Comparison of ENCODE assay signal across 9 cellular contexts in the genomic region with DNA sequence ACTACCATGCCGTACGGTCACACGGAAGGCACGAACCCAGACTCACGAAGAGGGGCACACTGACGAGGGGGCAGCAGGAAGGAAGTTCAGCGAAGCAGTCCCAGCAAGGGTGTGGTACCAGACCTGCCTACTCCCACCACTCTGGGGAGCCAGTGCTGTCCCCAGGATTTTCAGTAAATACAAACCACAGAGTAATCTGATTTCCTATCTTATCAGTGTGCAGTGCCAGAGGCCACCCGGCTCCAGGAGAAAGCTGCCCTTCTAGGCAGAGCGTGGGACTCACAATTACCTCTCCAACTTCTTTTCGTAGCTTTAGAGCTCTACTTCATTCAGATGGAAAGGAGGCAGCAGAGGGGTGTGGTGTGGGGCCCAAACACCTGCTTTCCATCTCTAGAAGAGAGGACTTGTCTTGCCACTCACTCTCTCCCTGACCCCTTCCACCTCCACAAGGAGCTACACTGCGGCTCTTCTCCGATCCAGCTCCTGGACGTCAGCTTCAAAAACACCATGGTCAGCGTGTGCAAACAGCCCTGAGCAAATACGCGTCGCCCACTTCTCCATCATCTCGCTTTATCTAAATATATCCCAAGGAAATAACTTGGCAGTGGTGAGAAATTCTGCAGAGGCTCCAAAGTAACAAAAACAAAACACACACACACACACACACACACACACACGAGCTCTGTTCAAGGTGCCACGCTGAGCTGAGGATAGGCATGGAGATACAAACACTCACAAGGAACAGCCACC.
A peak's percentile ranks its signal among the peaks of the same experiment; 100 is the strongest.
DNase-seq lines count a peak whose midpoint lies in the region; ATAC-seq and TF ChIP-seq lines count a peak whose summit lies in the region.
"Had no signal": no experiment of that assay in that cellular context is flagged by ENCODE, and none has a peak within 500 bp of the region (broad histone marks: within the 10 kb centered on the region; RNA-seq: fewer than 3 reads in every experiment).

No MANE protein-coding gene starts in this region.

- H3K27ac Mint-ChIP-seq in nephron, result peak overlapping the region; percentile 56 to 80 (median 63)

- H3K4me3 Mint-ChIP-seq in nephron, result peak overlapping the region in 1 of 3 experiments; percentile 10

- no peak for DNase-seq in BE2C
- no peak for DNase-seq in Peyer's patch
- DNase-seq in dedifferentiated amniotic fluid mesenchymal stem cell (ENCODE audit: extremely low spot score), result no peak
- DNase-seq in posterior cingulate gyrus, result no peak
- DNase-seq: stimulated activated CD4-positive, alpha-beta T cell treated with anti-CD3 and anti-CD28 coated beads, Interleukin-2, amount 100 ng/mL, for 24 hours had no signal

- no peaks in the 10 kb centered on the region for H3K27me3 Mint-ChIP-seq in nephron (ENCODE audit: low read depth)

- H3K4me3 ChIP-seq in BE2C (ENCODE audit: low read depth, low read length), result peak overlapping the region; percentile 8; the same call in 1 of the 2 replicates
- no peak overlapping the region for H3K4me3 ChIP-seq in Peyer's patch
- peak overlapping the region in 1 of 2 donors; percentile 17 for H3K4me3 ChIP-seq in duodenal mucosa (ENCODE audit: low read depth in 1 of 2, low read length in 2 of 2)

- H3K4me1 ChIP-seq in BE2C, result peaks cover 30% of the 10 kb centered on the region
- H3K4me1 ChIP-seq in Peyer's patch, result peaks cover 0 to 54% (median 12%) of the 10 kb centered on the region in 4 donors
- peaks cover 47 to 50% of the 10 kb centered on the region in 2 donors for H3K4me1 ChIP-seq in duodenal mucosa (ENCODE audit: control insufficient read depth in 1 of 2, insufficient read depth in 2 of 2, low read length in 2 of 2)

- H3K27me3 ChIP-seq in BE2C (no peaks in the 10 kb centered on the region), Peyer's patch (no peaks in the 10 kb centered on the region), duodenal mucosa (ENCODE audit: control insufficient read depth in 1 of 2, insufficient read depth in 2 of 2, low read length in 2 of 2) (no peaks in the 10 kb centered on the region)

- TF ChIP-seq CTCF in BE2C (IDR thresholded peaks at IDR 0.05; ENCODE audit: low read depth, low read length) (no peak), Peyer's patch (IDR thresholded peaks at IDR 0.05) (no peak), nephron (IDR thresholded peaks at IDR 0.05; ENCODE audit: unreplicated experiment in 3 of 3) (no peak)

- no peaks in the 10 kb centered on the region for H3K36me3 Mint-ChIP-seq in nephron (ENCODE audit: low read depth)

- peaks cover 90% of the 10 kb centered on the region for H3K4me1 Mint-ChIP-seq in nephron

- ATAC-seq in GM21717 (IDR thresholded peaks at IDR 0.05; ENCODE audit: unreplicated experiment) (no peak), HG03039 (IDR thresholded peaks at IDR 0.05; ENCODE audit: unreplicated experiment) (no peak)

- peak overlapping the region; percentile 4 for H3K9ac ChIP-seq in duodenal mucosa (ENCODE audit: low read depth in 1 of 2, low read length in 2 of 2)

- no peak for TF ChIP-seq POLR2A in Peyer's patch (IDR thresholded peaks at IDR 0.05)

- no peaks in the 10 kb centered on the region for H3K9me3 ChIP-seq in BE2C
- no peaks in the 10 kb centered on the region for H3K9me3 ChIP-seq in Peyer's patch
- no peaks in the 10 kb centered on the region for H3K9me3 ChIP-seq in duodenal mucosa (ENCODE audit: control insufficient read depth in 1 of 2, low read length in 2 of 2)

- H3K27ac ChIP-seq in Peyer's patch (peak overlapping the region; percentile 25 to 84 (median 66)), duodenal mucosa (ENCODE audit: low read depth, low read length) (no peak overlapping the region)

- H3K36me3 ChIP-seq in BE2C, result no peaks in the 10 kb centered on the region
- no peaks in the 10 kb centered on the region for H3K36me3 ChIP-seq in Peyer's patch
- no peaks in the 10 kb centered on the region for H3K36me3 ChIP-seq in duodenal mucosa (ENCODE audit: control insufficient read depth in 1 of 2, insufficient read depth in 2 of 2, low read length in 2 of 2)

- intact Hi-C loops in posterior cingulate gyrus (cut with DNase I), result no loop called here

- H3K9me3 Mint-ChIP-seq in nephron, result no peaks in the 10 kb centered on the region
